In the genomic region with DNA sequence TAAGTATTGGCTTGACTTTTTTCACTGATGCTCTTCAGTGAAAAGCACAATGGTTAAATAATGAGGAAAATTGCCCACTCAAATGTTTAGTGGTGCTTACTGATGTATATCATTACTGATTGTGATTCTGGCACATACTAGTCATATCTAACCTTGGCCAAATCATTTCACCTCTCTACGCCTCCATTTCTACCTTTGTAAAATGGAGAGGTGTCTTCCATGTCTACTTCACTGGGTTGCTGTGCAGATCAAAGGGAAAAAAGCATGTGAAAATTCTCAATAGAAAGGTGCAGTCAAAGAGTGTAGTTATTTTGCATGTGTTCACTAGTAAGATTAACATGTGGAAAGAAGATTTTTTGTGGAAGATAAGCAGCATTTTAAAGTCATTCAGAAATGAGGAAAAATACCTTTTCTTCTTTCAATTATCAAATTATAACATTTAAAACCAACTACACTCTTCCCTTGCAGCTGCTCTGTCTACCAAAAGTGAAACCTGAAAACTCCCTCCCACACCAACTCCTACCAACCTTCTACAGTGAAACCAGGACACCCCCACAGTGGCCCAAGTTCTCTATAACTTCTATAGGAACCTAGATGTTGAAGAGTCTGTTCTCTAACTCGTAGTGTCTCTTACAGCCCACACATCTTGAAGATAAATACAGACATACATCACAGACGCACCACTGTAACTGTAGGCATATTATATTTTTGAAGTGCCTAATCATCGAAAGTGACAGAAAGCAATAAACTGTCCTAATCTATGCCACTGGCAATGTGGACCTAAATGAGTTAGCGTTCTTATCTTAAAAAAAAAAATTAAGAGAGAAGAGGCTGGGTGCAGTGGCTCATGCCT, we compare ENCODE assay signal across 10 cellular contexts. TPM values are rescaled to one million over a fixed set of nuclear protein-coding genes. Genes with fewer than 3 reads are reported as not detected.
DNase-seq lines count a peak whose midpoint lies in the region; ATAC-seq, FAIRE-seq and TF ChIP-seq lines count a peak whose summit lies in the region.
"Had no signal": no experiment of that assay in that cellular context is flagged by ENCODE, and none has a peak within 500 bp of the region (broad histone marks: within the 10 kb centered on the region; RNA-seq: fewer than 3 reads in every experiment).

No MANE protein-coding gene starts in this region.

- H3K27ac ChIP-seq in keratinocyte (ENCODE audit: control insufficient read depth, insufficient read depth, low read length) (no peak overlapping the region), testis (no peak overlapping the region)

- peak; percentile 80 for ATAC-seq in GM19043 (IDR thresholded peaks at IDR 0.05; ENCODE audit: low read depth, unreplicated experiment)
- ATAC-seq in HG02884 (IDR thresholded peaks at IDR 0.05; ENCODE audit: unreplicated experiment), result peak; percentile 82
- ATAC-seq in T-cell (replicated peaks in 1 of 4), result peak; percentile 70 to 88 (median 80)
- ATAC-seq in Right ventricle myocardium superior (ENCODE audit: poor library complexity), result no peak

- H3K4me1 ChIP-seq in keratinocyte (ENCODE audit: control insufficient read depth, extremely low read depth, insufficient read depth, low read length) (no peaks in the 10 kb centered on the region), testis (no peaks in the 10 kb centered on the region)

- DNase-seq in T-cell (peak in 26 of 34 experiments; percentile 11 to 44 (median 24)), keratinocyte (ENCODE audit: low read depth, low spot score) (no peak), SIG-M5 treated with dmso at 0.1 percent for 504 hours (lab: John Stamatoyannopoulos, UW; ENCODE audit: unreplicated experiment) (no peak), cortex of kidney (lab: John Stamatoyannopoulos, UW) (no peak), testis (no peak), Right ventricle myocardium superior (no peak)
- DNase-seq: upper lobe of left lung had no signal

- H3K36me3 ChIP-seq in keratinocyte (ENCODE audit: control insufficient read depth in 2 of 2, extremely low read depth in 1 of 2, insufficient read depth in 2 of 2, low read length in 2 of 2) (no peaks in the 10 kb centered on the region), testis (ENCODE audit: low read depth, missing control alignments) (no peaks in the 10 kb centered on the region)
- H3K36me3 ChIP-seq: upper lobe of left lung had no signal

- no peaks in the 10 kb centered on the region for H3K9me3 Mint-ChIP-seq in T-cell

- H3K27ac Mint-ChIP-seq in T-cell, result peak overlapping the region; percentile 95 to 98

- no peaks in the 10 kb centered on the region for H3K9me1 ChIP-seq in keratinocyte (ENCODE audit: control insufficient read depth, extremely low read depth, insufficient read depth, low read length)

- TF ChIP-seq POLR2A in testis (IDR thresholded peaks at IDR 0.05), result no peak

- dilution Hi-C loops in keratinocyte (cut with MboI; ENCODE audit: extremely low pct_ligation_motif_present, low sequenced_read_pairs), result no loop called here

- no peaks in the 10 kb centered on the region for H3K9me3 ChIP-seq in keratinocyte (ENCODE audit: control insufficient read depth, low read depth, low read length)
- no peaks in the 10 kb centered on the region for H3K9me3 ChIP-seq in testis
- H3K9me3 ChIP-seq: upper lobe of left lung had no signal

- POLR2A ChIA-PET in T-cell (lab: Charles Lee), result interaction anchor here in 1 of 2 donors (1.2 kb wide), 1 partner anchor 28 kb away, joined by 3 read pairs; no protein-coding TSS in a partner anchor

- intact Hi-C loops in testis (cut with DNase I; ENCODE audit: low total_unique reads), result no loop called here
- intact Hi-C loops in Right ventricle myocardium superior (cut with DNase I), result loop anchor here (10.0 kb wide), 1 partner anchor 239 kb away; no protein-coding TSS in a partner anchor

- no peaks in the 10 kb centered on the region for H4K20me1 ChIP-seq in keratinocyte (ENCODE audit: control insufficient read depth, extremely low read depth, insufficient read depth, low read length)

- H3K4me2 ChIP-seq in keratinocyte (ENCODE audit: control insufficient read depth, extremely low read depth, insufficient read depth, low read depth, low read length), result peak overlapping the region; percentile 3

- H3K27me3 ChIP-seq in keratinocyte (ENCODE audit: control insufficient read depth, extremely low read depth, insufficient read depth, low read length) (no peaks in the 10 kb centered on the region), testis (no peaks in the 10 kb centered on the region)
- H3K27me3 ChIP-seq: upper lobe of left lung had no signal

- no peaks in the 10 kb centered on the region for H3K27me3 Mint-ChIP-seq in T-cell

- FAIRE-seq in keratinocyte (lab: Jason Lieb, UNC), result no peak

- peaks cover 83 to 98% (median 86%) of the 10 kb centered on the region in 3 donors for H3K4me1 Mint-ChIP-seq in T-cell

- peak overlapping the region in 1 of 3 experiments; percentile 14 for H3K4me3 ChIP-seq in keratinocyte (ENCODE audit: control insufficient read depth in 2 of 3, extremely low read depth in 1 of 3, insufficient read depth in 2 of 3, low read depth in 1 of 3, low read length in 3 of 3)
- H3K4me3 ChIP-seq in testis, result no peak overlapping the region

- no peaks in the 10 kb centered on the region for H3K36me3 Mint-ChIP-seq in T-cell

- WGBS in testis, 2 donors, result 50 to 60% methylated on average over 5 of the region's 5 CpGs

- H3K4me3 Mint-ChIP-seq in T-cell, result peak overlapping the region; percentile 91 to 98 (median 95)

- CTCF ChIA-PET in T-cell (lab: Charles Lee), result interaction anchor here in 1 of 2 donors (1.0 to 1.6 kb wide), 5 partner anchors 13 to 331 kb away, joined by 3 to 10 read pairs (median 3); partner anchors contain the start of gene GTPBP8

- H3K79me2 ChIP-seq in keratinocyte (ENCODE audit: control insufficient read depth, insufficient read depth, low read length), result no peaks in the 10 kb centered on the region

- TF ChIP-seq CTCF in keratinocyte (optimal IDR thresholded peaks at IDR 0.05 in 1 of 3, IDR thresholded peaks at IDR 0.05 in 1 of 3, conservative IDR thresholded peaks at IDR 0.05 in 1 of 3; ENCODE audit: extremely low read depth in 1 of 3, insufficient read depth in 2 of 3, low read length in 3 of 3) (no peak), testis (IDR thresholded peaks at IDR 0.05) (no peak)

- H2AFZ ChIP-seq in keratinocyte (ENCODE audit: control insufficient read depth, low read length), result peak overlapping the region; percentile 0

- H3K9ac ChIP-seq in keratinocyte (ENCODE audit: control insufficient read depth, extremely low read depth, insufficient read depth, low read length), result no peak overlapping the region

RNA-seq across cellular contexts. Expression of gene CD200R1, which starts 1.4 kb away (rescaled TPM):
- 10 to 100 TPM; 10.1 to 20.4 (median 11.9) TPM for total RNA-seq in T-cell
- polyA plus RNA-seq in keratinocyte, result 0.97 to 1.9 TPM (median 1.6 TPM) in 3 replicates
- not detected for polyA plus RNA-seq in keratinocyte (2011; ENCODE audit: low read depth)
- polyA plus RNA-seq in keratinocyte (2011; cell fraction: cytosol; rRNA removed), result 0.61 and 1.1 TPM in 2 replicates
- 1.5 and 1.6 TPM in 2 replicates for polyA plus RNA-seq in keratinocyte (2011; cell fraction: nucleus; rRNA removed)
- 0.24 and 0.78 TPM in 2 replicates for polyA plus RNA-seq in keratinocyte (2012; ENCODE audit: low replicate concordance)
- 1.5 to 2.0 TPM in 2 of 3 replicates, not detected in the other for polyA minus RNA-seq in keratinocyte
- not detected for polyA minus RNA-seq in keratinocyte (2011; cell fraction: cytosol; rRNA and poly(A)+ RNA removed)
- 1.2 and 2.9 TPM in 2 replicates for polyA minus RNA-seq in keratinocyte (2011; cell fraction: nucleus; rRNA and poly(A)+ RNA removed)
- total RNA-seq in testis, result 1 to 10 TPM; 1.3 to 1.7 TPM
- polyA plus RNA-seq in testis (ENCODE audit: insufficient read depth, low read depth, low replicate concordance), result 1.5 TPM
- total RNA-seq in Right ventricle myocardium superior, result 0.75 TPM
- total RNA-seq: glomerular endothelial cell had no signal

RNA-seq across cellular contexts. Expression of gene GTPBP8, which starts 17.2 kb away (rescaled TPM):
- total RNA-seq in T-cell (10 to 100 TPM; 17.2 to 31.3 (median 27.5) TPM), testis (10 to 100 TPM; 37.7 to 50.7 TPM), Right ventricle myocardium superior (28.4 TPM)
- polyA plus RNA-seq in keratinocyte (13.8 to 18.6 TPM (median 16.9 TPM) in 3 replicates), testis (ENCODE audit: insufficient read depth, low read depth, low replicate concordance) (39.3 TPM)
- polyA plus RNA-seq in keratinocyte (2011; ENCODE audit: low read depth), result 2.7 TPM
- polyA plus RNA-seq in keratinocyte (2011; cell fraction: cytosol; rRNA removed), result 14.3 and 15.9 TPM in 2 replicates
- 11.3 and 13.1 TPM in 2 replicates for polyA plus RNA-seq in keratinocyte (2011; cell fraction: nucleus; rRNA removed)
- 9.9 and 14.7 TPM in 2 replicates for polyA plus RNA-seq in keratinocyte (2012; ENCODE audit: low replicate concordance)
- polyA minus RNA-seq in keratinocyte, result 9.7 to 25.7 TPM (median 12.7 TPM) in 3 replicates
- polyA minus RNA-seq in keratinocyte (2011; cell fraction: cytosol; rRNA and poly(A)+ RNA removed), result 23.6 TPM
- polyA minus RNA-seq in keratinocyte (2011; cell fraction: nucleus; rRNA and poly(A)+ RNA removed), result 6.0 and 6.6 TPM in 2 replicates

Comparison
In these comparisons a context has a peak if more than half of its experiments do, and no peak if none do; other contexts are left out.
1. DNase-seq: peak in T-cell (26 of 34); none in keratinocyte (single experiment), SIG-M5 treated with dmso at 0.1 percent for 504 hours (single experiment), cortex of kidney (single experiment), testis (single experiment) and Right ventricle myocardium superior (single experiment).